ENCODE assay signal across 20 cellular contexts in genomic region chr6:168333471-168333870, GRCh38. TPM values are rescaled to one million over a fixed set of nuclear protein-coding genes. Genes with fewer than 3 reads are reported as not detected.
DNase-seq lines count a peak whose midpoint lies in the region; ATAC-seq and TF ChIP-seq lines count a peak whose summit lies in the region.
"Had no signal": no experiment of that assay in that cellular context is flagged by ENCODE, and none has a peak within 500 bp of the region (broad histone marks: within the 10 kb centered on the region; RNA-seq: fewer than 3 reads in every experiment).

No MANE protein-coding gene starts in this region.

- H3K27ac ChIP-seq in Panc1 (ENCODE audit: low read length) (no peak overlapping the region), endodermal cell (ENCODE audit: low read depth, low read length) (no peak overlapping the region), muscle layer of duodenum (ENCODE audit: low read length) (peak overlapping the region; percentile 48)

- no peaks in the 10 kb centered on the region for H3K36me3 ChIP-seq in ES-I3 (ENCODE audit: insufficient read depth, low read length)
- no peaks in the 10 kb centered on the region for H3K36me3 ChIP-seq in Panc1 (ENCODE audit: control insufficient read depth, insufficient read depth, low read length)
- H3K36me3 ChIP-seq in endodermal cell (ENCODE audit: control insufficient read depth, insufficient read depth, low read length): no peaks in the 10 kb centered on the region
- H3K36me3 ChIP-seq in muscle layer of duodenum (ENCODE audit: control insufficient read depth in 1 of 2, insufficient read depth in 2 of 2, low read length in 2 of 2): no peaks in the 10 kb centered on the region
- H3K36me3 ChIP-seq: BE2C had no signal

- in situ Hi-C loops in Panc1 (cut with HindIII; ENCODE audit: low pct_unique_long_range_greater_than_20kb, low sequenced_read_pairs): no loop called here

- H3K9me3 ChIP-seq in ES-I3 (ENCODE audit: control insufficient read depth, insufficient read depth, low read length) (no peaks in the 10 kb centered on the region), Panc1 (ENCODE audit: control insufficient read depth, insufficient read depth, low read depth, low read length) (no peaks in the 10 kb centered on the region), endodermal cell (ENCODE audit: control insufficient read depth, low read length) (no peaks in the 10 kb centered on the region), muscle layer of duodenum (ENCODE audit: control insufficient read depth in 1 of 2, low read length in 2 of 2) (no peaks in the 10 kb centered on the region)
- H3K9me3 ChIP-seq: BE2C had no signal

- 75 to 79% methylated on average over 4 to 8 of the region's 8 CpGs for WGBS in endodermal cell (ENCODE audit: insufficient coverage in 1 of 2, insufficient read length in 1 of 2), 2 experiments

- intact Hi-C loops in Panc1 (cut with micrococcal nuclease; ENCODE audit: unreplicated experiment): no loop called here

- H3K4me3 Mint-ChIP-seq in endodermal cell: no peak overlapping the region
- no peak overlapping the region for H3K4me3 Mint-ChIP-seq in activated CD8-positive, alpha-beta memory T cell treated with anti-CD3 and anti-CD28 coated beads, Interleukin-2, amount 10 ng/mL, durations not matched to agents 7 days and 5 days
- H3K4me3 Mint-ChIP-seq: CD4-positive, CD25-positive, alpha-beta regulatory T cell had no signal

- DNase-seq in Panc1 (ENCODE audit: low read depth, low spot score) (no peak), endodermal cell (peak; percentile 63), SHP77 (lab: John Stamatoyannopoulos, UW) (no peak), T-helper 9 cell (no peak)
- no peak for DNase-seq in activated CD8-positive, alpha-beta memory T cell treated with anti-CD3 and anti-CD28 coated beads, Interleukin-2, amount 10 ng/mL, durations not matched to agents 7 days and 5 days
- DNase-seq: BE2C; CD4-positive, CD25-positive, alpha-beta regulatory T cell; DMS153; NCI-H1092 treated with DMSO at 0.1 percent for 48 hours; NCI-H2029 treated with DMSO at 0.1 percent for 48 hours; NCI-H2171 treated with DMSO at 0.1 percent for 48 hours; NCI-H446 treated with DMSO at 0.1 percent for 48 hours; NCI-H774; RPMI8226; SIG-M5 had no signal

- H3K4me1 ChIP-seq in ES-I3 (ENCODE audit: insufficient read depth, low read length) (0 out of 2 replicates have a peak, but pooled peaks cover 5% of the 10 kb centered on the region), Panc1 (ENCODE audit: control insufficient read depth, insufficient read depth, low read length) (no peaks in the 10 kb centered on the region), endodermal cell (ENCODE audit: control insufficient read depth, insufficient read depth, low read length) (peaks cover 12% of the 10 kb centered on the region), muscle layer of duodenum (ENCODE audit: control insufficient read depth in 1 of 2, insufficient read depth in 2 of 2, low read length in 2 of 2) (no peaks in the 10 kb centered on the region)
- H3K4me1 ChIP-seq: BE2C had no signal

- no peak overlapping the region for H3K27ac Mint-ChIP-seq in endodermal cell
- no peak overlapping the region for H3K27ac Mint-ChIP-seq in activated CD8-positive, alpha-beta memory T cell treated with anti-CD3 and anti-CD28 coated beads, Interleukin-2, amount 10 ng/mL, durations not matched to agents 7 days and 5 days
- H3K27ac Mint-ChIP-seq: CD4-positive, CD25-positive, alpha-beta regulatory T cell had no signal

- H3K36me3 Mint-ChIP-seq in endodermal cell (ENCODE audit: low read depth): no peaks in the 10 kb centered on the region
- H3K36me3 Mint-ChIP-seq in activated CD8-positive, alpha-beta memory T cell treated with anti-CD3 and anti-CD28 coated beads, Interleukin-2, amount 10 ng/mL, durations not matched to agents 7 days and 5 days: no peaks in the 10 kb centered on the region
- H3K36me3 Mint-ChIP-seq: CD4-positive, CD25-positive, alpha-beta regulatory T cell had no signal

- ATAC-seq in Panc1 (peak; percentile 72), GM18502 (IDR thresholded peaks at IDR 0.05; ENCODE audit: poor library complexity, unreplicated experiment) (no peak)
- ATAC-seq in activated CD8-positive, alpha-beta memory T cell treated with anti-CD3 and anti-CD28 coated beads, Interleukin-2, amount 10 ng/mL, durations not matched to agents 7 days and 5 days: no peak
- ATAC-seq: SK-N-SH treated with all-trans-retinoic acid at 6 μM for 48 hours had no signal

- peaks cover 62% of the 10 kb centered on the region for H3K27me3 Mint-ChIP-seq in endodermal cell (ENCODE audit: insufficient read depth)
- H3K27me3 Mint-ChIP-seq in activated CD8-positive, alpha-beta memory T cell treated with anti-CD3 and anti-CD28 coated beads, Interleukin-2, amount 10 ng/mL, durations not matched to agents 7 days and 5 days: no peaks in the 10 kb centered on the region
- H3K27me3 Mint-ChIP-seq: CD4-positive, CD25-positive, alpha-beta regulatory T cell had no signal

- peaks cover 37% of the 10 kb centered on the region for H3K4me1 Mint-ChIP-seq in endodermal cell
- H3K4me1 Mint-ChIP-seq in activated CD8-positive, alpha-beta memory T cell treated with anti-CD3 and anti-CD28 coated beads, Interleukin-2, amount 10 ng/mL, durations not matched to agents 7 days and 5 days: no peaks in the 10 kb centered on the region
- H3K4me1 Mint-ChIP-seq: CD4-positive, CD25-positive, alpha-beta regulatory T cell had no signal

- BruUV-seq in Panc1 (replicated peaks; lab: Mats Ljungman, UMichigan): no TSS peak

- TF ChIP-seq CTCF in Panc1 (IDR thresholded peaks at IDR 0.05) (no peak), endodermal cell (conservative IDR thresholded peaks at IDR 0.05) (no peak)

- H3K27me3 ChIP-seq in Panc1 (ENCODE audit: control insufficient read depth, insufficient read depth, low read length): no peaks in the 10 kb centered on the region
- no peaks in the 10 kb centered on the region for H3K27me3 ChIP-seq in endodermal cell (ENCODE audit: control insufficient read depth, insufficient read depth, low read length, poor library complexity, severe bottlenecking)
- H3K27me3 ChIP-seq in muscle layer of duodenum (ENCODE audit: low read depth, low read length): no peaks in the 10 kb centered on the region
- H3K27me3 ChIP-seq: BE2C had no signal

- H3K9ac ChIP-seq in ES-I3 (ENCODE audit: low read depth, low read length) (peak overlapping the region; percentile 39; the same call in 1 of the 2 replicates), endodermal cell (ENCODE audit: extremely low read depth, low read length, poor library complexity, severe bottlenecking) (no peak overlapping the region)

- POLR2A ChIA-PET in Panc1 (lab: Charles Lee): no interaction called here

- CTCF ChIA-PET in Panc1 (lab: Charles Lee): no interaction called here
- CTCF ChIA-PET in activated CD8-positive, alpha-beta memory T cell treated with anti-CD3 and anti-CD28 coated beads, Interleukin-2, amount 10 ng/mL, durations not matched to agents 7 days and 5 days (lab: Charles Lee): no interaction called here

- H3K4me3 ChIP-seq in Panc1 (ENCODE audit: low read depth in 2 of 2, low read length in 2 of 2) (peak overlapping the region; percentile 11 to 41; a peak in 3 of 4 replicates), endodermal cell (ENCODE audit: low read length) (no peak overlapping the region), muscle layer of duodenum (ENCODE audit: low read depth in 1 of 2, low read length in 2 of 2) (peak overlapping the region in 1 of 2 donors; percentile 26)

- H3K9me3 Mint-ChIP-seq in endodermal cell: no peaks in the 10 kb centered on the region
- H3K9me3 Mint-ChIP-seq in activated CD8-positive, alpha-beta memory T cell treated with anti-CD3 and anti-CD28 coated beads, Interleukin-2, amount 10 ng/mL, durations not matched to agents 7 days and 5 days (ENCODE audit: low read depth): no peaks in the 10 kb centered on the region
- H3K9me3 Mint-ChIP-seq: CD4-positive, CD25-positive, alpha-beta regulatory T cell had no signal

RNA-seq across cellular contexts. Expression of gene DACT2, which starts 13.9 kb away (rescaled TPM):
- total RNA-seq in Panc1 (2021; ENCODE audit: unreplicated experiment) (3.3 TPM), endodermal cell (10 to 100 TPM; 16.6 to 39.9 TPM)
- polyA plus RNA-seq in Panc1 (2012; ENCODE audit: insufficient read length): 8.0 TPM
- polyA plus RNA-seq in endodermal cell (2013, experiment 1 of 2): 10.8 TPM
- 13.1 TPM for polyA plus RNA-seq in endodermal cell (2013, experiment 2 of 2)
- total RNA-seq in activated CD8-positive, alpha-beta memory T cell treated with anti-CD3 and anti-CD28 coated beads, Interleukin-2, amount 10 ng/mL, durations not matched to agents 7 days and 5 days: under 1 TPM in 1 of 2 experiments, not detected in 1; 0.91 TPM
- total RNA-seq: CD4-positive, CD25-positive, alpha-beta regulatory T cell had no signal
- polyA plus RNA-seq: AG04450; CD4-positive, CD25-positive, alpha-beta regulatory T cell had no signal
